Comparison of ENCODE assay signal across 29 cellular contexts in the genomic region with DNA sequence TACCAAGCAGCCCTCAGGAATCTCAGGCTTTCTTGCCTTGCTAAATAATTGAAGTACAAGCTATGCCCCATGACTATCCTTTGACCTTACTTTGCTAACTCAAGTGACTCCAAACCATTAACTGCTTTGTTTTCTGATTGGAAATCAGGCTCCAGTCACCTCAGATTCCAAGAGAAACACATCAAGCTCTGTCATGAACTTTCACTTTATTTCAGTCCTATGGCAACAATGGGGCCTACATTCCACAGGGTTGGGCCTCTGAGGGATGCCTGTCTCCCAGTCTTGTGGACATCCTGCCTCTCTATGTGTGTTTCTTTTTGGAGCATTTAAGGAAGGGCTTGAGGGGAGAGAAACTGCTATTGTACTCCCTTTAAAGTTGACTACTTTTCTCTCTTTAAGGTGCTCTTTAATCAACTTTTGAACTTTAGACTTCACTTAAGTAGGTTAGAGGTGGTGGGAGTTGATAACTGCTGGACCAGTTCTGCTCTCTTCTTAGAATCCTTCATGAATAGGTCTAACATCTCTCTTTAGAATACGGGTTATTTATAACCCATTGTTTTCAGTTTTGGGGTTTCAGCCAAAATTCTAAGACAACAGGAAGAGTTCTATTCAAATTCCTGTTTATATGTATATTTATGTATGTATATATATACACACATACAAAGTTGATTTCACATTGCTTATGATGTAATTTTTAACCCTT.
A peak's percentile ranks its signal among the peaks of the same experiment; 100 is the strongest.
DNase-seq lines count a peak whose midpoint lies in the region; ATAC-seq and TF ChIP-seq lines count a peak whose summit lies in the region.
"Had no signal": no experiment of that assay in that cellular context is flagged by ENCODE, and none has a peak within 500 bp of the region (broad histone marks: within the 10 kb centered on the region; RNA-seq: fewer than 3 reads in every experiment).

No MANE protein-coding gene starts in this region.

- DNase-seq in NT2/D1 (ENCODE audit: low read depth, low spot score): peak; percentile 36
- peak; percentile 19 for DNase-seq in endothelial cell (ENCODE audit: low spot score)
- DNase-seq in kidney tubule cell (ENCODE audit: low spot score): peak; percentile 63
- DNase-seq in retinal pigment epithelial cell (ENCODE audit: low read depth): peak; percentile 76
- no peak for DNase-seq in posterior cingulate gyrus
- no peak for DNase-seq in T-helper 2 cell treated with Interferon-gamma antibody and Interleukin-4, amounts not matched to agents 5 μg/mL and 100 μg/mL, for 36 hours (ENCODE audit: low spot score)
- DNase-seq: activated CD4-positive, alpha-beta T cell treated with anti-CD3 and anti-CD28 coated beads, Interleukin-2, amount 10 ng/mL, durations not matched to agents 7 days and 5 days; activated CD8-positive, alpha-beta memory T cell treated with anti-CD3 and anti-CD28 coated beads, Interleukin-2, amount 10 ng/mL, durations not matched to agents 7 days and 5 days; activated naive CD4-positive, alpha-beta T cell treated with anti-CD3 and anti-CD28 coated beads, Interleukin-2, amount 50 U/mL, for 16 hours; aorta; CD4-positive, alpha-beta T cell; DMS79 treated with DMSO at 0.1 percent for 48 hours; effector CD4-positive, alpha-beta T cell; gastrocnemius medialis; NCI-H1092 treated with DMSO at 0.1 percent for 48 hours; NCI-H2029; NCI-H345; NCI-H774; stimulated activated CD4-positive, alpha-beta T cell treated with anti-CD3 and anti-CD28 coated beads, Interleukin-2, amount 100 ng/mL, for 48 hours; stimulated activated naive B cell treated with anti-CD40 and anti-IgM and Interleukin-4, amounts not matched to agents 10 μg/mL and 1 μg/mL and 100 μg/mL, for 72 hours had no signal

- H3K4me3 Mint-ChIP-seq in endothelial cell (ENCODE audit: unreplicated experiment): no peak overlapping the region
- no peak overlapping the region for H3K4me3 Mint-ChIP-seq in T-helper 2 cell treated with Interferon-gamma antibody and Interleukin-4, amounts not matched to agents 5 μg/mL and 100 μg/mL, for 36 hours
- H3K4me3 Mint-ChIP-seq: activated CD4-positive, alpha-beta T cell treated with anti-CD3 and anti-CD28 coated beads, Interleukin-2, amount 10 ng/mL, durations not matched to agents 7 days and 5 days; activated CD8-positive, alpha-beta memory T cell treated with anti-CD3 and anti-CD28 coated beads, Interleukin-2, amount 10 ng/mL, durations not matched to agents 7 days and 5 days; activated T-helper 1 cell treated with anti-CD3 and anti-CD28 coated beads, Interleukin-12 subunit alpha, Interleukin-12 subunit beta, Interleukin-2, Interleukin-4 antibody, amounts not matched to agents 30 ng/mL and 10 ng/mL and 1 ng/mL, durations not matched to agents 14 hours and 24 hours and 36 hours; CD4-positive, alpha-beta T cell; neural crest cell; stimulated activated naive B cell treated with anti-CD40 and anti-IgM and Interleukin-4, amounts not matched to agents 10 μg/mL and 1 μg/mL and 100 μg/mL, for 72 hours; T-helper 1 cell treated with Interleukin-12 subunit alpha and Interleukin-12 subunit beta and Interleukin-4 antibody, amounts not matched to agents 30 μg/mL and 1 μg/mL, for 36 hours had no signal

- intact Hi-C loops in posterior cingulate gyrus (cut with DNase I): no loop called here

- H3K4me1 ChIP-seq in NT2/D1 (ENCODE audit: insufficient read depth, insufficient read length): no peaks in the 10 kb centered on the region
- H3K4me1 ChIP-seq: esophagus muscularis mucosa, gastrocnemius medialis, SJSA1 had no signal

- no peaks in the 10 kb centered on the region for H3K27me3 ChIP-seq in NT2/D1 (ENCODE audit: insufficient read depth, insufficient read length)
- H3K27me3 ChIP-seq: esophagus muscularis mucosa, gastrocnemius medialis, SJSA1 had no signal

- H3K9me3 ChIP-seq in NT2/D1 (ENCODE audit: insufficient read depth, low read length): no peaks in the 10 kb centered on the region
- H3K9me3 ChIP-seq: esophagus muscularis mucosa, gastrocnemius medialis, SJSA1 had no signal

- peaks cover 6% of the 10 kb centered on the region for H3K4me1 Mint-ChIP-seq in endothelial cell (ENCODE audit: unreplicated experiment)
- no peaks in the 10 kb centered on the region for H3K4me1 Mint-ChIP-seq in T-helper 2 cell treated with Interferon-gamma antibody and Interleukin-4, amounts not matched to agents 5 μg/mL and 100 μg/mL, for 36 hours (ENCODE audit: low read depth)
- H3K4me1 Mint-ChIP-seq: activated CD4-positive, alpha-beta T cell treated with anti-CD3 and anti-CD28 coated beads, Interleukin-2, amount 10 ng/mL, durations not matched to agents 7 days and 5 days; activated CD8-positive, alpha-beta memory T cell treated with anti-CD3 and anti-CD28 coated beads, Interleukin-2, amount 10 ng/mL, durations not matched to agents 7 days and 5 days had no signal

- peak overlapping the region; percentile 49 for H3K27ac Mint-ChIP-seq in endothelial cell (ENCODE audit: unreplicated experiment)
- no peak overlapping the region for H3K27ac Mint-ChIP-seq in T-helper 2 cell treated with Interferon-gamma antibody and Interleukin-4, amounts not matched to agents 5 μg/mL and 100 μg/mL, for 36 hours
- H3K27ac Mint-ChIP-seq: activated CD4-positive, alpha-beta T cell treated with anti-CD3 and anti-CD28 coated beads, Interleukin-2, amount 10 ng/mL, durations not matched to agents 7 days and 5 days; activated CD8-positive, alpha-beta memory T cell treated with anti-CD3 and anti-CD28 coated beads, Interleukin-2, amount 10 ng/mL, durations not matched to agents 7 days and 5 days; activated T-helper 1 cell treated with anti-CD3 and anti-CD28 coated beads, Interleukin-12 subunit alpha, Interleukin-12 subunit beta, Interleukin-2, Interleukin-4 antibody, amounts not matched to agents 30 ng/mL and 10 ng/mL and 1 ng/mL, durations not matched to agents 14 hours and 24 hours and 36 hours; CD4-positive, alpha-beta T cell; progenitor cell of endocrine pancreas; stimulated activated naive B cell treated with anti-CD40 and anti-IgM and Interleukin-4, amounts not matched to agents 10 μg/mL and 1 μg/mL and 100 μg/mL, for 72 hours; T-helper 1 cell treated with Interleukin-12 subunit alpha and Interleukin-12 subunit beta and Interleukin-4 antibody, amounts not matched to agents 30 μg/mL and 1 μg/mL, for 36 hours had no signal

- no peaks in the 10 kb centered on the region for H3K9me3 Mint-ChIP-seq in endothelial cell (ENCODE audit: unreplicated experiment)
- no peaks in the 10 kb centered on the region for H3K9me3 Mint-ChIP-seq in T-helper 2 cell treated with Interferon-gamma antibody and Interleukin-4, amounts not matched to agents 5 μg/mL and 100 μg/mL, for 36 hours
- H3K9me3 Mint-ChIP-seq: activated CD4-positive, alpha-beta T cell treated with anti-CD3 and anti-CD28 coated beads, Interleukin-2, amount 10 ng/mL, durations not matched to agents 7 days and 5 days; activated T-helper 1 cell treated with anti-CD3 and anti-CD28 coated beads, Interleukin-12 subunit alpha, Interleukin-12 subunit beta, Interleukin-2, Interleukin-4 antibody, amounts not matched to agents 30 ng/mL and 10 ng/mL and 1 ng/mL, durations not matched to agents 14 hours and 24 hours and 36 hours; T-helper 1 cell treated with Interleukin-12 subunit alpha and Interleukin-12 subunit beta and Interleukin-4 antibody, amounts not matched to agents 30 μg/mL and 1 μg/mL, for 36 hours had no signal

- no peaks in the 10 kb centered on the region for H3K27me3 Mint-ChIP-seq in endothelial cell (ENCODE audit: unreplicated experiment)
- H3K27me3 Mint-ChIP-seq in T-helper 2 cell treated with Interferon-gamma antibody and Interleukin-4, amounts not matched to agents 5 μg/mL and 100 μg/mL, for 36 hours (ENCODE audit: low read depth): no peaks in the 10 kb centered on the region
- H3K27me3 Mint-ChIP-seq: activated CD4-positive, alpha-beta T cell treated with anti-CD3 and anti-CD28 coated beads, Interleukin-2, amount 10 ng/mL, durations not matched to agents 7 days and 5 days; activated CD8-positive, alpha-beta memory T cell treated with anti-CD3 and anti-CD28 coated beads, Interleukin-2, amount 10 ng/mL, durations not matched to agents 7 days and 5 days; CD4-positive, alpha-beta T cell; progenitor cell of endocrine pancreas; stimulated activated naive B cell treated with anti-CD40 and anti-IgM and Interleukin-4, amounts not matched to agents 10 μg/mL and 1 μg/mL and 100 μg/mL, for 72 hours had no signal

- no peaks in the 10 kb centered on the region for H3K36me3 Mint-ChIP-seq in endothelial cell (ENCODE audit: low read depth, unreplicated experiment)
- H3K36me3 Mint-ChIP-seq in T-helper 2 cell treated with Interferon-gamma antibody and Interleukin-4, amounts not matched to agents 5 μg/mL and 100 μg/mL, for 36 hours (ENCODE audit: low read depth): no peaks in the 10 kb centered on the region
- H3K36me3 Mint-ChIP-seq: activated CD8-positive, alpha-beta memory T cell treated with anti-CD3 and anti-CD28 coated beads, Interleukin-2, amount 10 ng/mL, durations not matched to agents 7 days and 5 days; stimulated activated naive B cell treated with anti-CD40 and anti-IgM and Interleukin-4, amounts not matched to agents 10 μg/mL and 1 μg/mL and 100 μg/mL, for 72 hours had no signal

- H3K4me3 ChIP-seq in NT2/D1 (ENCODE audit: insufficient read length, low read depth) (no peak overlapping the region), retinal pigment epithelial cell (ENCODE audit: low read length) (no peak overlapping the region)
- H3K4me3 ChIP-seq: esophagus muscularis mucosa, gastrocnemius medialis, GM12878, SJSA1 had no signal

- H3K9ac ChIP-seq in NT2/D1 (ENCODE audit: insufficient read length, low read depth): no peak overlapping the region

- TF ChIP-seq CTCF in endothelial cell (IDR thresholded peaks at IDR 0.05; ENCODE audit: unreplicated experiment): no peak
- no peak for TF ChIP-seq CTCF in retinal pigment epithelial cell (conservative IDR thresholded peaks at IDR 0.05; ENCODE audit: low read depth, low read length)

- H3K36me3 ChIP-seq in NT2/D1 (ENCODE audit: insufficient read depth, insufficient read length, low read length): no peaks in the 10 kb centered on the region
- H3K36me3 ChIP-seq: esophagus muscularis mucosa, gastrocnemius medialis, SJSA1 had no signal

- no peak for ATAC-seq in GM18520 (IDR thresholded peaks at IDR 0.05; ENCODE audit: unreplicated experiment)
- ATAC-seq: activated CD8-positive, alpha-beta memory T cell treated with anti-CD3 and anti-CD28 coated beads, Interleukin-2, amount 10 ng/mL, durations not matched to agents 7 days and 5 days; gastrocnemius medialis; GM12878; left lobe of liver; stimulated activated naive B cell treated with anti-CD40 and anti-IgM and Interleukin-4, amounts not matched to agents 10 μg/mL and 1 μg/mL and 100 μg/mL, for 72 hours had no signal

Comparison
In these comparisons a context has a peak if more than half of its experiments do, and no peak if none do; other contexts are left out.
1. DNase-seq: peak in NT2/D1 (single experiment), endothelial cell (single experiment), kidney tubule cell (single experiment) and retinal pigment epithelial cell (single experiment); none in posterior cingulate gyrus (0 of 10) and T-helper 2 cell treated with Interferon-gamma antibody and Interleukin-4, amounts not matched to agents 5 μg/mL and 100 μg/mL, for 36 hours (single experiment).